ENCODE assay signal across 20 cellular contexts in genomic region chr5:79242242-79243039, GRCh38. TPM values are rescaled to one million over a fixed set of nuclear protein-coding genes. Genes with fewer than 3 reads are reported as not detected.
DNase-seq lines count a peak whose midpoint lies in the region; ATAC-seq and TF ChIP-seq lines count a peak whose summit lies in the region.
"Had no signal": no experiment of that assay in that cellular context is flagged by ENCODE, and none has a peak within 500 bp of the region (broad histone marks: within the 10 kb centered on the region; RNA-seq: fewer than 3 reads in every experiment).

No MANE protein-coding gene starts in this region.

- no TSS peak for BruUV-seq in Panc1 (replicated peaks; lab: Mats Ljungman, UMichigan)

- no peak for TF ChIP-seq CTCF in CD8-positive, alpha-beta T cell (IDR thresholded peaks at IDR 0.05)
- TF ChIP-seq CTCF in Panc1 (IDR thresholded peaks at IDR 0.05): no peak

- H3K27me3 ChIP-seq in CD8-positive, alpha-beta T cell (ENCODE audit: insufficient read depth, low read length): no peaks in the 10 kb centered on the region
- H3K27me3 ChIP-seq in Panc1 (ENCODE audit: control insufficient read depth, insufficient read depth, low read length): no peaks in the 10 kb centered on the region
- H3K27me3 ChIP-seq in naive thymus-derived CD4-positive, alpha-beta T cell (ENCODE audit: control insufficient read depth in 2 of 2, insufficient read depth in 2 of 2, low read length in 2 of 2): no peaks in the 10 kb centered on the region
- H3K27me3 ChIP-seq: esophagus muscularis mucosa, ovary had no signal

- H3K9me3 ChIP-seq in CD8-positive, alpha-beta T cell (ENCODE audit: low read length): no peaks in the 10 kb centered on the region
- H3K9me3 ChIP-seq in Panc1 (ENCODE audit: control insufficient read depth, insufficient read depth, low read depth, low read length): no peaks in the 10 kb centered on the region
- no peaks in the 10 kb centered on the region for H3K9me3 ChIP-seq in naive thymus-derived CD4-positive, alpha-beta T cell (ENCODE audit: control insufficient read depth in 2 of 3, low read length in 3 of 3)
- H3K9me3 ChIP-seq: esophagus muscularis mucosa, ovary had no signal

- no peak overlapping the region for H3K4me3 ChIP-seq in CD8-positive, alpha-beta T cell (ENCODE audit: low read depth, low read length)
- H3K4me3 ChIP-seq in Panc1 (ENCODE audit: low read depth in 2 of 2, low read length in 2 of 2): no peak overlapping the region
- no peak overlapping the region for H3K4me3 ChIP-seq in naive thymus-derived CD4-positive, alpha-beta T cell (ENCODE audit: low read length)
- H3K4me3 ChIP-seq: BLaER1, GM23248, ovary had no signal

- intact Hi-C loops in CD8-positive, alpha-beta T cell (cut with DNase I, micrococcal nuclease): no loop called here
- intact Hi-C loops in Panc1 (cut with micrococcal nuclease; ENCODE audit: unreplicated experiment): no loop called here
- intact Hi-C loops in naive thymus-derived CD4-positive, alpha-beta T cell (cut with micrococcal nuclease): no loop called here

- peaks cover 64% of the 10 kb centered on the region for H3K4me1 ChIP-seq in CD8-positive, alpha-beta T cell (ENCODE audit: insufficient read depth, low read length)
- peaks cover 12% of the 10 kb centered on the region for H3K4me1 ChIP-seq in Panc1 (ENCODE audit: control insufficient read depth, insufficient read depth, low read length)
- H3K4me1 ChIP-seq in naive thymus-derived CD4-positive, alpha-beta T cell (ENCODE audit: control insufficient read depth in 2 of 2, insufficient read depth in 2 of 2, low read length in 2 of 2): peaks cover 21 to 50% of the 10 kb centered on the region in 2 donors

- CTCF ChIA-PET in activated CD8-positive, alpha-beta memory T cell treated with anti-CD3 and anti-CD28 coated beads, Interleukin-2, amount 10 ng/mL, durations not matched to agents 7 days and 5 days (lab: Charles Lee): interaction anchor here (0.9 kb wide), 1 partner anchor 222 kb away, joined by 3 read pairs; no protein-coding TSS in a partner anchor
- CTCF ChIA-PET in CD8-positive, alpha-beta T cell (lab: Charles Lee): no interaction called here
- CTCF ChIA-PET in Panc1 (lab: Charles Lee): no interaction called here
- CTCF ChIA-PET in naive thymus-derived CD4-positive, alpha-beta T cell (lab: Charles Lee): interaction anchor here (0.6 kb wide), 1 partner anchor 183 kb away, joined by 4 read pairs; no protein-coding TSS in a partner anchor

- no peak overlapping the region for H3K4me3 Mint-ChIP-seq in activated CD8-positive, alpha-beta memory T cell treated with anti-CD3 and anti-CD28 coated beads, Interleukin-2, amount 10 ng/mL, durations not matched to agents 7 days and 5 days
- H3K4me3 Mint-ChIP-seq in CD8-positive, alpha-beta T cell: peak overlapping the region; percentile 67
- peak overlapping the region in 8 of 10 donors; percentile 45 to 97 (median 68) for H3K4me3 Mint-ChIP-seq in naive thymus-derived CD4-positive, alpha-beta T cell

- DNase-seq in activated CD8-positive, alpha-beta memory T cell treated with anti-CD3 and anti-CD28 coated beads, Interleukin-2, amount 10 ng/mL, durations not matched to agents 7 days and 5 days: no peak
- no peak for DNase-seq in activated CD8-positive, alpha-beta memory T cell treated with anti-CD3 and anti-CD28 coated beads, Interleukin-2, amount 50 U/mL, for 4 hours
- no peak for DNase-seq in CD8-positive, alpha-beta T cell
- DNase-seq in Panc1 (ENCODE audit: low read depth, low spot score) (no peak), NCI-H774 (lab: John Stamatoyannopoulos, UW) (no peak), RKO (ENCODE audit: low spot score) (no peak)
- DNase-seq in naive thymus-derived CD4-positive, alpha-beta T cell: no peak
- DNase-seq: activated CD8-positive, alpha-beta memory T cell treated with anti-CD3 and anti-CD28 coated beads for 24 hours; activated effector memory CD4-positive, alpha-beta T cell treated with Interleukin-2 at 50 U/mL for 16 hours; anterior cingulate cortex; effector CD4-positive, alpha-beta T cell; GM23248; NCI-H1694 treated with DMSO at 0.1 percent for 48 hours; NCI-H748 treated with DMSO at 0.1 percent for 48 hours; ovary; WERI-Rb-1 had no signal

- no peak for ATAC-seq in activated CD8-positive, alpha-beta memory T cell treated with anti-CD3 and anti-CD28 coated beads, Interleukin-2, amount 10 ng/mL, durations not matched to agents 7 days and 5 days
- no peak for ATAC-seq in CD8-positive, alpha-beta T cell
- ATAC-seq in Panc1 (no peak), HG02798 (IDR thresholded peaks at IDR 0.05; ENCODE audit: poor library complexity, unreplicated experiment) (no peak)
- ATAC-seq in naive thymus-derived CD4-positive, alpha-beta T cell: no peak
- ATAC-seq: sciatic nerve had no signal

- H3K36me3 Mint-ChIP-seq in activated CD8-positive, alpha-beta memory T cell treated with anti-CD3 and anti-CD28 coated beads, Interleukin-2, amount 10 ng/mL, durations not matched to agents 7 days and 5 days: peaks cover 2% of the 10 kb centered on the region
- peaks cover 12% of the 10 kb centered on the region for H3K36me3 Mint-ChIP-seq in CD8-positive, alpha-beta T cell
- H3K36me3 Mint-ChIP-seq in naive thymus-derived CD4-positive, alpha-beta T cell: peaks cover 0 to 5% (median 4%) of the 10 kb centered on the region in 5 donors

- no peaks in the 10 kb centered on the region for H3K9me3 Mint-ChIP-seq in activated CD8-positive, alpha-beta memory T cell treated with anti-CD3 and anti-CD28 coated beads, Interleukin-2, amount 10 ng/mL, durations not matched to agents 7 days and 5 days (ENCODE audit: low read depth)
- H3K9me3 Mint-ChIP-seq in CD8-positive, alpha-beta T cell: no peaks in the 10 kb centered on the region
- peaks cover 0 to 1% (median 0%) of the 10 kb centered on the region in 11 donors for H3K9me3 Mint-ChIP-seq in naive thymus-derived CD4-positive, alpha-beta T cell

- no peaks in the 10 kb centered on the region for H3K27me3 Mint-ChIP-seq in activated CD8-positive, alpha-beta memory T cell treated with anti-CD3 and anti-CD28 coated beads, Interleukin-2, amount 10 ng/mL, durations not matched to agents 7 days and 5 days
- no peaks in the 10 kb centered on the region for H3K27me3 Mint-ChIP-seq in CD8-positive, alpha-beta T cell (ENCODE audit: low read depth)
- H3K27me3 Mint-ChIP-seq in naive thymus-derived CD4-positive, alpha-beta T cell: no peaks in the 10 kb centered on the region

- peaks cover 59% of the 10 kb centered on the region for H3K4me1 Mint-ChIP-seq in activated CD8-positive, alpha-beta memory T cell treated with anti-CD3 and anti-CD28 coated beads, Interleukin-2, amount 10 ng/mL, durations not matched to agents 7 days and 5 days
- H3K4me1 Mint-ChIP-seq in CD8-positive, alpha-beta T cell (ENCODE audit: low read depth): peaks cover 83% of the 10 kb centered on the region
- H3K4me1 Mint-ChIP-seq in naive thymus-derived CD4-positive, alpha-beta T cell: peaks cover 51 to 92% (median 83%) of the 10 kb centered on the region in 7 donors

- POLR2A ChIA-PET in CD8-positive, alpha-beta T cell (lab: Charles Lee): interaction anchor here (0.7 kb wide), 1 partner anchor 134 kb away, joined by 5 read pairs; no protein-coding TSS in a partner anchor
- POLR2A ChIA-PET in Panc1 (lab: Charles Lee): no interaction called here
- POLR2A ChIA-PET in naive thymus-derived CD4-positive, alpha-beta T cell (lab: Charles Lee): interaction anchor here (0.6 kb wide), 2 partner anchors 35 to 77 kb away, joined by 4 read pairs; no protein-coding TSS in a partner anchor

- no peak overlapping the region for H3K27ac ChIP-seq in CD8-positive, alpha-beta T cell (ENCODE audit: low read depth, low read length)
- peak overlapping the region; percentile 52; the same call in 1 of the 2 replicates for H3K27ac ChIP-seq in Panc1 (ENCODE audit: low read length)
- no peak overlapping the region for H3K27ac ChIP-seq in naive thymus-derived CD4-positive, alpha-beta T cell (ENCODE audit: low read depth, low read length)
- H3K27ac ChIP-seq: BLaER1, GM23248, ovary, WERI-Rb-1 had no signal

- H3K27ac Mint-ChIP-seq in activated CD8-positive, alpha-beta memory T cell treated with anti-CD3 and anti-CD28 coated beads, Interleukin-2, amount 10 ng/mL, durations not matched to agents 7 days and 5 days: peak overlapping the region; percentile 1
- H3K27ac Mint-ChIP-seq in CD8-positive, alpha-beta T cell: no peak overlapping the region
- peak overlapping the region in 1 of 9 donors; percentile 20 for H3K27ac Mint-ChIP-seq in naive thymus-derived CD4-positive, alpha-beta T cell

- in situ Hi-C loops in Panc1 (cut with HindIII; ENCODE audit: low pct_unique_long_range_greater_than_20kb, low sequenced_read_pairs): no loop called here

- no peaks in the 10 kb centered on the region for H3K36me3 ChIP-seq in CD8-positive, alpha-beta T cell (ENCODE audit: insufficient read depth, low read length)
- no peaks in the 10 kb centered on the region for H3K36me3 ChIP-seq in Panc1 (ENCODE audit: control insufficient read depth, insufficient read depth, low read length)
- H3K36me3 ChIP-seq in naive thymus-derived CD4-positive, alpha-beta T cell (ENCODE audit: control insufficient read depth in 2 of 3, insufficient read depth in 3 of 3, low read length in 3 of 3): peaks cover 0 to under 1% (median 0%) of the 10 kb centered on the region in 3 experiments
- H3K36me3 ChIP-seq: BLaER1, esophagus muscularis mucosa, ovary had no signal

RNA-seq across cellular contexts. Expression of gene JMY, which starts 6.5 kb away (rescaled TPM):
- total RNA-seq in activated CD8-positive, alpha-beta memory T cell treated with anti-CD3 and anti-CD28 coated beads, Interleukin-2, amount 10 ng/mL, durations not matched to agents 7 days and 5 days: 1 to 10 TPM; 5.1 to 6.1 TPM
- total RNA-seq in CD8-positive, alpha-beta T cell: 100 to 1,000 TPM; 104 TPM
- total RNA-seq in Panc1 (2021; ENCODE audit: unreplicated experiment): 6.1 TPM
- polyA plus RNA-seq in Panc1 (2012; ENCODE audit: insufficient read length): 2.7 TPM
- total RNA-seq in naive thymus-derived CD4-positive, alpha-beta T cell: 10 to 100 TPM in 4 of 5 experiments, 1 to 10 TPM in 1; 6.5 to 47.0 (median 24.2) TPM
- polyA plus RNA-seq in naive thymus-derived CD4-positive, alpha-beta T cell: 1 to 10 TPM; 6.5 to 6.7 TPM

Comparison
In these comparisons a context has a peak if more than half of its experiments do, and no peak if none do; other contexts are left out.
1. CTCF ChIA-PET loops: an anchor here in activated CD8-positive, alpha-beta memory T cell treated with anti-CD3 and anti-CD28 coated beads, Interleukin-2, amount 10 ng/mL, durations not matched to agents 7 days and 5 days (0.9 kb wide) and naive thymus-derived CD4-positive, alpha-beta T cell (0.6 kb wide); none called in CD8-positive, alpha-beta T cell and Panc1.